23 cellular contexts compared by ENCODE assay signal in the genomic region with DNA sequence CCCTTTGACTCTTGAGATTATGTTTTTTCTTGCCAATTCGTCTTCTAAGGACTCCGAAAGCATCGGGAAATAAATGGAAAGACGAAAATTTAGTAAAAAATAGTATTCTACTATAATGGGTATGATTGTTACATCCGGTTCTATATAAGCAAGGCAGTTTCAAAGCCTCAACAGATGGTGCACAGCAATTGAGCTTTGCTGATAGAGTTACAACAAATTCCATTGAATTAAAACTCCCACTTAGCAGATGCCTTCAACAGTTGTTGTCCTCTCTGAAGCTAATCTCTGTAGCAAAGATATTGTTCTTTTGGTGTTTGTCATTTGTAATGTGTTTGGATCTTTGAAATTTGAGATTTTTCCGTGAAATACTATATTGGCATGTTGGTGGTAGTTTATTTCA. TPM values are rescaled to one million over a fixed set of nuclear protein-coding genes. Genes with fewer than 3 reads are reported as not detected.
"Had no signal": no experiment of that assay in that cellular context is flagged by ENCODE, and none has a peak within 500 bp of the region (broad histone marks: within the 10 kb centered on the region; RNA-seq: fewer than 3 reads in every experiment).

No MANE protein-coding gene starts in this region.

- H3K27ac Mint-ChIP-seq: endodermal cell, naive B cell had no signal

- ATAC-seq: left colon, left ventricle myocardium superior, psoas muscle, right lobe of liver had no signal

- H3K9me3 Mint-ChIP-seq: endodermal cell had no signal

- H3K36me3 Mint-ChIP-seq: naive B cell had no signal

- FAIRE-seq: urothelium cell line had no signal

- H3K4me3 Mint-ChIP-seq: endodermal cell, naive B cell had no signal

- DNase-seq: effector CD4-positive, alpha-beta T cell; endodermal cell; foreskin melanocyte; head of caudate nucleus; kidney; left colon; left ventricle myocardium superior; mesenchymal stem cell; midbrain; naive B cell; psoas muscle; retina; right lobe of liver; stimulated activated CD4-positive, alpha-beta T cell treated with anti-CD3 and anti-CD28 coated beads, Interleukin-2, amount 100 ng/mL, for 24 hours; stimulated activated CD4-positive, alpha-beta T cell treated with anti-CD3 and anti-CD28 coated beads, Interleukin-4, amount 100 ng/mL, for 4 hours; stimulated activated naive CD4-positive, alpha-beta T cell treated with Interleukin-2 at 50 U/mL for 16 hours; trophoblast cell had no signal

RNA-seq across cellular contexts. Expression of a gene that starts 16.1 kb away (rescaled TPM):
- total RNA-seq: dermis microvascular lymphatic vessel endothelial cell, endodermal cell, hepatocyte, kidney, left colon, left ventricle myocardium superior, lung, osteoblast, psoas muscle, right lobe of liver, skeletal muscle tissue had no signal
